8 cellular contexts compared by ENCODE assay signal in genomic region chr6:79946773-79947190, GRCh38. TPM values are rescaled to one million over a fixed set of nuclear protein-coding genes. Genes with fewer than 3 reads are reported as not detected.
DNase-seq lines count a peak whose midpoint lies in the region; ATAC-seq, FAIRE-seq and TF ChIP-seq lines count a peak whose summit lies in the region.

No MANE protein-coding gene starts in this region.

- TF ChIP-seq CTCF in colonic mucosa (IDR thresholded peaks at IDR 0.05) = no peak
- TF ChIP-seq CTCF in HepG2 (CRISPR knock-in tag; IDR thresholded peaks at IDR 0.05) = no peak
- TF ChIP-seq CTCF in stomach (IDR thresholded peaks at IDR 0.05) = no peak

- POLR2A ChIA-PET in T-cell (lab: Charles Lee) (interaction anchor here (0.5 to 1.0 kb wide), 4 partner anchors 18 to 1557 kb away, joined by 3 to 4 read pairs (median 3); partner anchors contain the start of gene TTK (in 1 of the 2)), HepG2 (lab: Yijun Ruan, JAX) (no interaction called here)

- peaks cover 25% of the 10 kb centered on the region for H3K27me3 ChIP-seq in colonic mucosa
- peaks cover 5 to 31% of the 10 kb centered on the region in 2 experiments; a peak in 3 of 5 replicates for H3K27me3 ChIP-seq in HepG2 (ENCODE audit: control insufficient read depth in 1 of 2, insufficient read depth in 2 of 2, low read length in 2 of 2)
- peaks cover 0 to 47% (median 19%) of the 10 kb centered on the region in 3 donors for H3K27me3 ChIP-seq in stomach

- H3K4me2 ChIP-seq in HepG2 (ENCODE audit: low read depth, low read length) = peak overlapping the region; percentile 87

- H3K4me3 ChIP-seq in colonic mucosa = peak overlapping the region; percentile 38
- peak overlapping the region; percentile 59 to 74 (median 72) for H3K4me3 ChIP-seq in HepG2 (replicated peaks in 1 of 3; ENCODE audit: insufficient read depth in 1 of 3, low read depth in 2 of 3, low read length in 3 of 3)
- peak overlapping the region; percentile 57 to 72 (median 66) for H3K4me3 ChIP-seq in stomach

- no peaks in the 10 kb centered on the region for H3K79me2 ChIP-seq in HepG2 (ENCODE audit: insufficient read depth, low read length)

- in situ Hi-C loops in HepG2 (cut with HindIII; ENCODE audit: extremely low pct_ligation_motif_present, low pct_unique_long_range_greater_than_20kb) = loop anchor here (5.0 kb wide), 1 partner anchor 151 kb away; no protein-coding TSS in a partner anchor

- 15% methylated on average over 4 of the region's 31 CpGs for WGBS in HepG2 (ENCODE audit: low lambda C conversion rate)
- 0 to 2% (median 1%) methylated on average over 12 to 31 of the region's 31 CpGs for WGBS in stomach, 5 donors

- H3K27me3 Mint-ChIP-seq in T-cell = peaks cover 16 to 46% of the 10 kb centered on the region in 2 donors

- BruUV-seq in HepG2 (replicated peaks; lab: Mats Ljungman, UMichigan) = no TSS peak

- no peak for TF ChIP-seq EP300 in HepG2 (IDR thresholded peaks at IDR 0.05; ENCODE audit: low read depth in 2 of 2, low read length in 2 of 2)
- TF ChIP-seq EP300 in HepG2 (CRISPR knock-in tag; IDR thresholded peaks at IDR 0.05; ENCODE audit: borderline replicate concordance) = no peak
- TF ChIP-seq EP300 in stomach (IDR thresholded peaks at IDR 0.05) = no peak

- ATAC-seq in HG03175 (IDR thresholded peaks at IDR 0.05; ENCODE audit: unreplicated experiment) = peak; percentile 25
- ATAC-seq in T-cell (replicated peaks in 1 of 4) = peak; percentile 5 to 31 (median 30)
- ATAC-seq in HepG2 = peak; percentile 71

- H3K9me3 ChIP-seq in colonic mucosa = no peaks in the 10 kb centered on the region
- no peaks in the 10 kb centered on the region for H3K9me3 ChIP-seq in HepG2 (ENCODE audit: low read length)
- no peaks in the 10 kb centered on the region for H3K9me3 ChIP-seq in stomach

- H3K4me3 Mint-ChIP-seq in T-cell = peak overlapping the region; percentile 85 to 94 (median 87)

- intact Hi-C loops in colonic mucosa (cut with DNase I) = no loop called here
- intact Hi-C loops in HepG2 (cut with micrococcal nuclease; ENCODE audit: unreplicated experiment) = no loop called here
- intact Hi-C loops in stomach (cut with DNase I; ENCODE audit: low total_unique reads) = loop anchor here (5.0 kb wide), 1 partner anchor 146 kb away; no protein-coding TSS in a partner anchor

- H3K27ac Mint-ChIP-seq in T-cell = peak overlapping the region in 1 of 2 donors; percentile 41

- H3K36me3 Mint-ChIP-seq in T-cell = no peaks in the 10 kb centered on the region

- H3K9ac ChIP-seq in colonic mucosa (ENCODE audit: low read depth in 2 of 2, low read length in 2 of 2) = peak overlapping the region in 1 of 2 donors; percentile 65
- no peak overlapping the region for H3K9ac ChIP-seq in HepG2 (ENCODE audit: insufficient read depth, low read depth, low read length)

- TF ChIP-seq RAD21 in HepG2 (CRISPR knock-in tag; IDR thresholded peaks at IDR 0.05) = no peak

- H3K4me1 Mint-ChIP-seq in T-cell = peaks cover 13 to 39% (median 25%) of the 10 kb centered on the region in 3 donors

- H3K36me3 ChIP-seq in colonic mucosa = no peaks in the 10 kb centered on the region
- no peaks in the 10 kb centered on the region for H3K36me3 ChIP-seq in HepG2 (replicated peaks in 1 of 2; ENCODE audit: control insufficient read depth in 1 of 2, insufficient read depth in 2 of 2, low read length in 2 of 2)
- no peaks in the 10 kb centered on the region for H3K36me3 ChIP-seq in stomach

- H3K4me1 ChIP-seq in colonic mucosa (no peaks in the 10 kb centered on the region), HepG2 (ENCODE audit: insufficient read depth, low read length) (peaks cover 8% of the 10 kb centered on the region; the same call in 1 of the 2 replicates), stomach (peaks cover 18 to 24% (median 22%) of the 10 kb centered on the region in 4 donors)

- peak in 4 of 6 experiments; percentile 10 to 47 (median 14) for DNase-seq in stimulated activated naive CD4-positive, alpha-beta T cell (lab: John Stamatoyannopoulos, UW)
- no peak for DNase-seq in stimulated activated naive CD4-positive, alpha-beta T cell treated with Interleukin-2 at 50 U/mL for 16 hours (lab: John Stamatoyannopoulos, UW)
- DNase-seq in T-cell (peak in 12 of 34 experiments; percentile 1 to 28 (median 9)), colonic mucosa (peak; percentile 26), HepG2 (ENCODE audit: low spot score) (no peak), stomach (no peak), A172 (ENCODE audit: low spot score) (no peak)

- H4K20me1 ChIP-seq in HepG2 (ENCODE audit: insufficient read depth, low read length) = no peaks in the 10 kb centered on the region

- CTCF ChIA-PET in T-cell (lab: Charles Lee) = interaction anchor here (0.6 to 3.1 kb wide), 20 partner anchors 8 to 1807 kb away, joined by 3 to 21 read pairs (median 4); partner anchors contain the start of genes TTK (in 2 of the 2) and BCKDHB (in 1 of the 2)
- CTCF ChIA-PET in HepG2 (lab: Yijun Ruan, JAX; ENCODE audit: low intra/inter-chr PET ratio, low total read pairs) = interaction anchor here (1.1 kb wide), 1 partner anchor 148 kb away, joined by 6 read pairs; no protein-coding TSS in a partner anchor

- H2AFZ ChIP-seq in HepG2 (ENCODE audit: low read length) = no peak overlapping the region

- FAIRE-seq in HepG2 (lab: Jason Lieb, UNC) = no peak

- TF ChIP-seq POLR2A in HepG2 (IDR thresholded peaks at IDR 0.05; ENCODE audit: insufficient read depth in 1 of 2, low read depth in 2 of 2, low read length in 2 of 2) = no peak
- TF ChIP-seq POLR2A in stomach (IDR thresholded peaks at IDR 0.05) = no peak

- H3K27ac ChIP-seq in colonic mucosa = no peak overlapping the region
- no peak overlapping the region for H3K27ac ChIP-seq in HepG2 (ENCODE audit: extremely low read length, insufficient read depth, low read length)
- peak overlapping the region in 2 of 5 donors; percentile 13 to 47 for H3K27ac ChIP-seq in stomach

- H3K9me3 Mint-ChIP-seq in T-cell = no peaks in the 10 kb centered on the region

TF ChIP-seq in HepG2, 621 proteins besides CTCF, POLR2A, EP300 and RAD21 (continues in another document):
- TF ChIP-seq SMARCC2 (IDR thresholded peaks at IDR 0.05) = no peak

RNA-seq across cellular contexts. Expression of gene ELOVL4, which starts 0.6 kb away (rescaled TPM):
- total RNA-seq in T-cell (1 to 10 TPM in 3 of 5 donors, under 1 TPM in 2; 0.58 to 2.6 (median 1.6) TPM), colonic mucosa (under 1 TPM; 0.30 to 0.66 TPM), HepG2 (2016; rRNA removed; fragmentation: Illumina TruSeq; extraction: Trizol) (0.04 TPM in 1 of 2 replicates, not detected in the other), stomach (1 to 10 TPM in 4 of 5 donors, not detected in 1; 1.4 to 5.8 (median 3.8) TPM)
- not detected in 2 replicates for total RNA-seq in HepG2 (2016; cell fraction: cytosol; rRNA removed; fragmentation: Illumina TruSeq; extraction: Trizol; ENCODE audit: low read depth)
- total RNA-seq in HepG2 (2016; cell fraction: insoluble cytoplasmic fraction; rRNA removed; fragmentation: Illumina TruSeq; extraction: Trizol) = 0.04 TPM in 1 of 2 replicates, not detected in the other
- total RNA-seq in HepG2 (2016; cell fraction: membrane; rRNA removed; fragmentation: Illumina TruSeq; extraction: Trizol) = not detected in 2 replicates
- total RNA-seq in HepG2 (2016; cell fraction: nucleus; rRNA removed; fragmentation: Illumina TruSeq; extraction: Trizol) = 0.12 TPM in 1 of 2 replicates, not detected in the other
- polyA plus RNA-seq in HepG2 (2011; rRNA removed) (not detected in 2 replicates), stomach (1 to 10 TPM in 1 of 3 donors, under 1 TPM in 2; 0.12 to 1.9 (median 0.46) TPM)
- not detected in 2 replicates for polyA plus RNA-seq in HepG2 (2011; cell fraction: cytosol; rRNA removed)
- not detected in 2 replicates for polyA plus RNA-seq in HepG2 (2011; cell fraction: nucleus; rRNA removed)
- polyA plus RNA-seq in HepG2 (2012) = 0.04 TPM in 1 of 2 replicates, not detected in the other
- not detected in 2 replicates for polyA plus RNA-seq in HepG2 (2016; cell fraction: cytosol; fragmentation: Illumina TruSeq; extraction: Trizol; ENCODE audit: low read depth)
- polyA plus RNA-seq in HepG2 (2016; cell fraction: insoluble cytoplasmic fraction; fragmentation: Illumina TruSeq; extraction: Trizol; ENCODE audit: low read depth) = not detected in 2 replicates
- polyA plus RNA-seq in HepG2 (2016; cell fraction: membrane; fragmentation: Illumina TruSeq; extraction: Trizol; ENCODE audit: low read depth) = not detected in 2 replicates
- not detected in 2 replicates for polyA plus RNA-seq in HepG2 (2016; cell fraction: nucleus; fragmentation: Illumina TruSeq; extraction: Trizol; ENCODE audit: insufficient read depth, low read depth)
- not detected in 2 replicates for polyA minus RNA-seq in HepG2 (2011; rRNA and poly(A)+ RNA removed; ENCODE audit: low replicate concordance)
- polyA minus RNA-seq in HepG2 (2011; cell fraction: cytosol; rRNA and poly(A)+ RNA removed) = not detected in 2 replicates
- polyA minus RNA-seq in HepG2 (2011; cell fraction: nucleus; rRNA and poly(A)+ RNA removed) = not detected in 2 replicates
- total RNA-seq in A172 (2014; rRNA removed; shearing (Covaris generic)) = 2.4 and 3.6 TPM in 2 replicates

RNA-seq across cellular contexts. Expression of gene TTK, which starts 57.7 kb away (rescaled TPM):
- 1 to 10 TPM in 2 of 5 donors, under 1 TPM in 3; 0.38 to 1.2 (median 0.55) TPM for total RNA-seq in T-cell
- total RNA-seq in colonic mucosa = 10 to 100 TPM in 1 of 2 donors, 1 to 10 TPM in 1; 8.9 to 25.3 TPM
- total RNA-seq in HepG2 (2016; rRNA removed; fragmentation: Illumina TruSeq; extraction: Trizol) = 33.2 and 53.3 TPM in 2 replicates
- total RNA-seq in HepG2 (2016; cell fraction: cytosol; rRNA removed; fragmentation: Illumina TruSeq; extraction: Trizol; ENCODE audit: low read depth) = 5.4 and 6.3 TPM in 2 replicates
- 34.0 and 52.1 TPM in 2 replicates for total RNA-seq in HepG2 (2016; cell fraction: insoluble cytoplasmic fraction; rRNA removed; fragmentation: Illumina TruSeq; extraction: Trizol)
- 14.6 and 21.0 TPM in 2 replicates for total RNA-seq in HepG2 (2016; cell fraction: membrane; rRNA removed; fragmentation: Illumina TruSeq; extraction: Trizol)
- total RNA-seq in HepG2 (2016; cell fraction: nucleus; rRNA removed; fragmentation: Illumina TruSeq; extraction: Trizol) = 29.5 and 44.7 TPM in 2 replicates
- polyA plus RNA-seq in HepG2 (2011; rRNA removed) = 3.8 and 8.6 TPM in 2 replicates
- polyA plus RNA-seq in HepG2 (2011; cell fraction: cytosol; rRNA removed) = 2.5 and 2.7 TPM in 2 replicates
- 4.2 and 4.4 TPM in 2 replicates for polyA plus RNA-seq in HepG2 (2011; cell fraction: nucleus; rRNA removed)
- 4.4 and 11.1 TPM in 2 replicates for polyA plus RNA-seq in HepG2 (2012)
- polyA plus RNA-seq in HepG2 (2016; cell fraction: cytosol; fragmentation: Illumina TruSeq; extraction: Trizol; ENCODE audit: low read depth) = 1.2 and 2.0 TPM in 2 replicates
- 32.1 and 35.4 TPM in 2 replicates for polyA plus RNA-seq in HepG2 (2016; cell fraction: insoluble cytoplasmic fraction; fragmentation: Illumina TruSeq; extraction: Trizol; ENCODE audit: low read depth)
- 3.3 and 4.4 TPM in 2 replicates for polyA plus RNA-seq in HepG2 (2016; cell fraction: membrane; fragmentation: Illumina TruSeq; extraction: Trizol; ENCODE audit: low read depth)
- 26.0 and 26.3 TPM in 2 replicates for polyA plus RNA-seq in HepG2 (2016; cell fraction: nucleus; fragmentation: Illumina TruSeq; extraction: Trizol; ENCODE audit: insufficient read depth, low read depth)
- 2.6 and 15.4 TPM in 2 replicates for polyA minus RNA-seq in HepG2 (2011; rRNA and poly(A)+ RNA removed; ENCODE audit: low replicate concordance)
- polyA minus RNA-seq in HepG2 (2011; cell fraction: cytosol; rRNA and poly(A)+ RNA removed) = 5.5 and 9.8 TPM in 2 replicates
- 22.0 and 25.2 TPM in 2 replicates for polyA minus RNA-seq in HepG2 (2011; cell fraction: nucleus; rRNA and poly(A)+ RNA removed)
- total RNA-seq in stomach = 10 to 100 TPM in 1 of 5 donors, 1 to 10 TPM in 2, not detected in 2; 7.7 to 22.8 (median 9.2) TPM
- 1 to 10 TPM; 1.5 to 3.5 (median 2.4) TPM for polyA plus RNA-seq in stomach
- total RNA-seq in A172 (2014; rRNA removed; shearing (Covaris generic)) = 63.1 and 137 TPM in 2 replicates

Comparison
In these comparisons a context has a peak if more than half of its experiments do, and no peak if none do; other contexts are left out.
1. DNase-seq: peak in stimulated activated naive CD4-positive, alpha-beta T cell (4 of 6) and colonic mucosa (single experiment); none in stimulated activated naive CD4-positive, alpha-beta T cell treated with Interleukin-2 at 50 U/mL for 16 hours (single experiment), HepG2 (single experiment), stomach (single experiment) and A172 (single experiment).
2. Peak in every context shown above with its lines, with median percentiles within 50 percentile points of each other: ATAC-seq and H3K4me3 ChIP-seq.